23 cellular contexts compared by ENCODE assay signal in genomic region chr4:38842998-38843397, GRCh38. TPM values are rescaled to one million over a fixed set of nuclear protein-coding genes. Genes with fewer than 3 reads are reported as not detected.
DNase-seq lines count a peak whose midpoint lies in the region; ATAC-seq and TF ChIP-seq lines count a peak whose summit lies in the region.
"Had no signal": no experiment of that assay in that cellular context is flagged by ENCODE, and none has a peak within 500 bp of the region (broad histone marks: within the 10 kb centered on the region; RNA-seq: fewer than 3 reads in every experiment).

No MANE protein-coding gene starts in this region.

- no peaks in the 10 kb centered on the region for H3K9me3 ChIP-seq in upper lobe of right lung
- H3K9me3 ChIP-seq: body of pancreas, lower lobe of right lung, prostate gland had no signal

- peaks cover 0 to 8% (median 3%) of the 10 kb centered on the region in 7 donors for H3K9me3 Mint-ChIP-seq in naive B cell
- H3K9me3 Mint-ChIP-seq: activated CD8-positive, alpha-beta T cell treated with anti-CD3 and anti-CD28 coated beads for 36 hours had no signal

- peak overlapping the region in 5 of 6 donors; percentile 17 to 83 (median 46) for H3K27ac Mint-ChIP-seq in naive B cell
- H3K27ac Mint-ChIP-seq: activated CD8-positive, alpha-beta T cell treated with anti-CD3 and anti-CD28 coated beads for 36 hours had no signal

- DNase-seq in DMS53 (lab: John Stamatoyannopoulos, UW) (peak; percentile 98), NCI-H187 treated with DMSO at 0.1 percent for 48 hours (lab: John Stamatoyannopoulos, UW) (peak; percentile 92), NCI-H510A treated with DMSO at 0.1 percent for 48 hours (lab: John Stamatoyannopoulos, UW) (peak; percentile 91), naive B cell (no peak), SIG-M5 treated with dmso at 0.1 percent for 504 hours (lab: John Stamatoyannopoulos, UW; ENCODE audit: unreplicated experiment) (no peak), NCI-H1048 (lab: John Stamatoyannopoulos, UW) (no peak), upper lobe of right lung (no peak)
- no peak for DNase-seq in activated CD4-positive, alpha-beta T cell treated with anti-CD3 and anti-CD28 coated beads, Interleukin-2, amount 50 U/mL, for 4 hours
- DNase-seq: activated CD4-positive, CD25-positive, alpha-beta regulatory T cell; activated CD8-positive, alpha-beta T cell treated with anti-CD3 and anti-CD28 coated beads for 36 hours; activated gamma-delta T cell treated with Interleukin-2 at 50 U/mL for 16 hours; activated T-cell treated with anti-CD3 and anti-CD28 coated beads for 4 hours; body of pancreas; effector memory CD4-positive, alpha-beta T cell; gastrocnemius medialis; GF-D8; kidney; lower lobe of right lung; MM.1S; NCI-H226 had no signal

- no peaks in the 10 kb centered on the region for H3K36me3 ChIP-seq in upper lobe of right lung
- H3K36me3 ChIP-seq: gastrocnemius medialis, lower lobe of right lung, prostate gland had no signal

- H3K27me3 Mint-ChIP-seq in naive B cell: no peaks in the 10 kb centered on the region
- H3K27me3 Mint-ChIP-seq: activated CD8-positive, alpha-beta T cell treated with anti-CD3 and anti-CD28 coated beads for 36 hours had no signal

- peaks cover 23 to 44% (median 44%) of the 10 kb centered on the region in 3 donors for H3K4me1 Mint-ChIP-seq in naive B cell

- no peak overlapping the region for H3K27ac ChIP-seq in upper lobe of right lung
- H3K27ac ChIP-seq: body of pancreas, gastrocnemius medialis, lower lobe of right lung, prostate gland had no signal

- TF ChIP-seq CTCF in upper lobe of right lung (IDR thresholded peaks at IDR 0.05): no peak

- H3K36me3 Mint-ChIP-seq in naive B cell: peaks cover 27 to 47% of the 10 kb centered on the region in 2 donors

- H3K27me3 ChIP-seq in upper lobe of right lung: no peaks in the 10 kb centered on the region
- H3K27me3 ChIP-seq: body of pancreas, gastrocnemius medialis had no signal

- intact Hi-C loops in upper lobe of right lung (cut with DNase I): no loop called here

- no peak for ATAC-seq in naive B cell (ENCODE audit: low read depth in 2 of 2)
- ATAC-seq in upper lobe of right lung: no peak
- ATAC-seq: activated CD8-positive, alpha-beta T cell treated with anti-CD3 and anti-CD28 coated beads for 36 hours; body of pancreas; esophagus mucosa; gastrocnemius medialis; lower lobe of right lung had no signal

- H3K4me3 Mint-ChIP-seq in naive B cell: no peak overlapping the region
- H3K4me3 Mint-ChIP-seq: activated CD8-positive, alpha-beta T cell treated with anti-CD3 and anti-CD28 coated beads for 36 hours; CD14-positive monocyte had no signal

- H3K4me1 ChIP-seq in upper lobe of right lung: no peaks in the 10 kb centered on the region
- H3K4me1 ChIP-seq: body of pancreas, gastrocnemius medialis, lower lobe of right lung, prostate gland had no signal

- no peak overlapping the region for H3K4me3 ChIP-seq in upper lobe of right lung
- H3K4me3 ChIP-seq: body of pancreas, gastrocnemius medialis, lower lobe of right lung, prostate gland had no signal

RNA-seq across cellular contexts. Expression of gene TLR6, which starts 13.6 kb away (rescaled TPM):
- polyA plus RNA-seq in naive B cell (ENCODE audit: low read depth in 6 of 6): 1 to 10 TPM; 4.0 to 7.9 (median 6.2) TPM
- 9.6 TPM for total RNA-seq in upper lobe of right lung

RNA-seq across cellular contexts. Expression of gene FAM114A1, which starts 24.6 kb away (rescaled TPM):
- polyA plus RNA-seq in naive B cell (ENCODE audit: low read depth in 6 of 6): under 1 TPM in 2 of 6 donors, not detected in 4; 0.16 to 0.43 TPM
- 39.8 TPM for total RNA-seq in upper lobe of right lung

RNA-seq across cellular contexts. Expression of gene TLR1, which starts 38.4 kb away (rescaled TPM):
- polyA plus RNA-seq in naive B cell (ENCODE audit: low read depth in 6 of 6): 10 to 100 TPM; 30.2 to 53.9 (median 35.7) TPM
- 26.4 TPM for total RNA-seq in upper lobe of right lung

Comparison
In these comparisons a context has a peak if more than half of its experiments do, and no peak if none do; other contexts are left out.
1. DNase-seq: peak in DMS53 (single experiment), NCI-H187 treated with DMSO at 0.1 percent for 48 hours (single experiment) and NCI-H510A treated with DMSO at 0.1 percent for 48 hours (single experiment); none in naive B cell (single experiment), SIG-M5 treated with dmso at 0.1 percent for 504 hours (single experiment), activated CD4-positive, alpha-beta T cell treated with anti-CD3 and anti-CD28 coated beads, Interleukin-2, amount 50 U/mL, for 4 hours (0 of 2), NCI-H1048 (single experiment) and upper lobe of right lung (single experiment).